ENCODE assay signal across 1 cellular context in genomic region chr4:158315706-158316105, GRCh38.
TF ChIP-seq lines count a peak whose summit lies in the region.

No MANE protein-coding gene starts in this region.

TF ChIP-seq in GM23338, 12 proteins besides CTCF, POLR2A, EP300 and RAD21 (continued from another document):
- no peak for TF ChIP-seq ZNF462 (CRISPR knock-in tag; IDR thresholded peaks at IDR 0.05)
- TF ChIP-seq CREB1 (CRISPR knock-in tag; IDR thresholded peaks at IDR 0.05; ENCODE audit: low read depth) = no peak
- TF ChIP-seq ZNF114 (CRISPR knock-in tag; IDR thresholded peaks at IDR 0.05) = no peak
- no peak for TF ChIP-seq JUNB (IDR thresholded peaks at IDR 0.05; ENCODE audit: unreplicated experiment)
- TF ChIP-seq REST (IDR thresholded peaks at IDR 0.05; ENCODE audit: unreplicated experiment) = no peak
